ENCODE assay signal across 8 cellular contexts in the genomic region with DNA sequence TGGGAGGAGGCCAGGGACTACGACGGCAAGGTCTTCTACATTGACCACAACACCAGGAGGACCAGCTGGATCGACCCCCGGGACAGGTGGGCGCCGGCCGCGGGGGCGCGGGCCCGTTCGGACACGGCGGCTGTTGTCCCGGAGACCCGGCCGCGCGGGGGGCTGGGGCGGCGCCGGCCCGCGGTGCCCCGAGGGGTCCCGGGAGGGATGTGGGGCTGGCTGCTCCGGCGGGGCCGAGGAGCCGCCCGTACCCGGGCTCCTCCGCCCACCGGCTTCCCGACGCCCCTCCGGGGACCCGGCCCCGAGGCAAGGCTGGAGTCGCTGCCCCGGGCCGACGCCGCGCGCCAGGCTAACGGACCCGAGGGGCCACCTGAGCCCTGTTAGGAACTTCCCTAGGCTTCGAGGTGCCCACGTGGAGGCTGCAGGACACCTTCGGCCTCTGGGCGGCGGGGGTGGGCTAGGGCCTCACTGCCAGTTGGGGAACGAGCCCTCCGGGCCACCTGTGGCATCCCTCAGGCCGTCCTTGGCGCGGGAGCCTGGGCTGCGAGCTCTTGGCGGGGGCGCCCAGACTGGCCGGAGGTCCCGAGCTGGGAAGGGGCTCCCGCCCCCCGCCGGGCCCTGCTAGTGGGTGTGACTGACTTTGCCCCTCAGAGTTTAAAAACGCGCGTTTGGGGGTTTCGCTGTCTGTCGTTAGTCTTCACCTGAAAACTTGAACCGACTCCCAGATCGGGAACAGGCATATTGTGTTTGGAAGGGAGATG. TPM values are rescaled to one million over a fixed set of nuclear protein-coding genes. Genes with fewer than 3 reads are reported as not detected.
DNase-seq lines count a peak whose midpoint lies in the region; ATAC-seq and TF ChIP-seq lines count a peak whose summit lies in the region.

No MANE protein-coding gene starts in this region.

- H3K4me3 ChIP-seq in iPS DF 6.9 (ENCODE audit: low read length) (peak overlapping the region; percentile 91), sigmoid colon (peak overlapping the region; percentile 71 to 95 (median 76))

- no peaks in the 10 kb centered on the region for H3K9me3 ChIP-seq in iPS DF 6.9 (ENCODE audit: control insufficient read depth, insufficient read depth, low read length)
- no peaks in the 10 kb centered on the region for H3K9me3 ChIP-seq in sigmoid colon

- intact Hi-C loops in sigmoid colon (cut with DNase I): loop anchor here (5.0 kb wide), 1 partner anchor 43 kb away; no protein-coding TSS in a partner anchor

- TF ChIP-seq CTCF in sigmoid colon (IDR thresholded peaks at IDR 0.05): no peak

- H3K36me3 ChIP-seq in iPS DF 6.9 (ENCODE audit: control insufficient read depth, insufficient read depth, low read length) (no peaks in the 10 kb centered on the region), sigmoid colon (no peaks in the 10 kb centered on the region)

- H3K27me3 ChIP-seq in iPS DF 6.9 (ENCODE audit: control insufficient read depth, insufficient read depth, low read length): no peaks in the 10 kb centered on the region
- no peaks in the 10 kb centered on the region for H3K27me3 ChIP-seq in sigmoid colon

- H3K4me1 ChIP-seq in iPS DF 6.9 (ENCODE audit: control insufficient read depth, insufficient read depth, low read length) (no peaks in the 10 kb centered on the region; the same call in 1 of the 2 replicates), sigmoid colon (peaks cover 0 to 37% (median 25%) of the 10 kb centered on the region in 4 donors)

- TF ChIP-seq EP300 in sigmoid colon (IDR thresholded peaks at IDR 0.05): no peak

- no peak for ATAC-seq in GM18519 (IDR thresholded peaks at IDR 0.05; ENCODE audit: low FRiP score, unreplicated experiment)

- DNase-seq in NCI-H1417 (lab: John Stamatoyannopoulos, UW): peak in 2 of 3 experiments; percentile 35 to 50
- DNase-seq in NCI-H1417 treated with DMSO at 0.1 percent for 48 hours (lab: John Stamatoyannopoulos, UW): no peak
- DNase-seq in LoVo (ENCODE audit: low spot score): peak; percentile 38
- no peak for DNase-seq in iPS DF 6.9 (ENCODE audit: low read depth, low spot score)
- DNase-seq in sigmoid colon: peak; percentile 74
- DNase-seq in NCI-H2227 treated with DMSO at 0.1 percent for 48 hours (lab: John Stamatoyannopoulos, UW): no peak

- H3K27ac ChIP-seq in angular gyrus (ENCODE audit: low read depth, low read length) (peak overlapping the region; percentile 19), iPS DF 6.9 (ENCODE audit: low read length) (no peak overlapping the region), sigmoid colon (peak overlapping the region; percentile 89 to 99 (median 97))

- no peak for TF ChIP-seq POLR2A in sigmoid colon (IDR thresholded peaks at IDR 0.05)

- no CpG with 5 or more reads among the region's 73 CpGs for WGBS in iPS DF 6.9 (ENCODE audit: insufficient coverage, insufficient read length)
- 2 to 3% methylated on average over 73 of the region's 73 CpGs for WGBS in sigmoid colon, 2 donors

RNA-seq across cellular contexts. Expression of gene WWC2, which starts 0.7 kb away (rescaled TPM):
- total RNA-seq in sigmoid colon: 10 to 100 TPM; 27.0 to 53.5 (median 35.3) TPM
- polyA plus RNA-seq in sigmoid colon: 1 to 10 TPM; 1.2 to 2.5 (median 1.8) TPM

Comparison
In these comparisons a context has a peak if more than half of its experiments do, and no peak if none do; other contexts are left out.
1. DNase-seq: peak in NCI-H1417 (2 of 3), LoVo (single experiment) and sigmoid colon (single experiment); none in NCI-H1417 treated with DMSO at 0.1 percent for 48 hours (single experiment), iPS DF 6.9 (single experiment) and NCI-H2227 treated with DMSO at 0.1 percent for 48 hours (single experiment).